In the genomic region with DNA sequence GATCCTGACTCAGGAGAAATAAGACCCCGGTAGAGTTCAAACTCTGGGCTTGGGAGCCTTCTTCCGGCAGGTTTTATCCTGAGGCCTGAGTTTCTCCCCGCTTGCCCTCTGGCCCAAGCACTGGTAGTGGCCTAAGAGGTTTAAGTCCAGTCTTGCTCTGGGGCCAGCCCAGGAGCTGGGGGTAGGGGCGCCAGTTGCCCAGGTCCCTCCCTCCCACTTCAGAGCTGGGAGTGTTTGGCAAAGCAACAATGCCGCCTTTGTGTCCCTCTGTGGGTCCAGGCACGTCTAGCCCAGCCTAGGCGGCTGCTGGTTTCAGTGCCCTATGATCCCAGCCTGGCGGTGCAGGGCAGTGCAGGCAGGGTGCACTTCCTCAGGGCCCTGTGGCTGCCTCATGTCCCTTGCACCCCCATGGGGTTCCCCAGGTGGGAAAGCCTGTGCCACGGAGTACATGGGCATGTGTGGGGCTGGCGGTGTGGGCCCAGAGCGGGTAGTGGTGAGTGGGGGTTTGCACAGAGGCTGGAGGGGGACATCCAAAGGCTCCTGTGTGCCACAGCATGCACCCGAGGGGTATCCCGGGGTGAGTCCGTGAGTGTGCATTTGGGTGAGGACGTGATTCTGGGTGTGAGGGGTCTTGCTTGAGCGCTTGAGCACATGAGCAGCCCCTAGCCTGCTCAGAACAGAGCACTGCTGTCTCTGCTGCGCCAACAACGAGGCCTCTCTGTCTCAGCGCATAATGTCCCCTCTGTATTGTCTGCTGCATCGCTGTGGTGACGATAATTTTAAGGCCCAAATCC, we compare ENCODE assay signal across 12 cellular contexts.
DNase-seq lines count a peak whose midpoint lies in the region; ATAC-seq and TF ChIP-seq lines count a peak whose summit lies in the region.
"Had no signal": no experiment of that assay in that cellular context is flagged by ENCODE, and none has a peak within 500 bp of the region (broad histone marks: within the 10 kb centered on the region; RNA-seq: fewer than 3 reads in every experiment).

No MANE protein-coding gene starts in this region.

- no peaks in the 10 kb centered on the region for H3K79me1 ChIP-seq in trophoblast cell (ENCODE audit: low read length)

- no peak overlapping the region for H2BK120ac ChIP-seq in trophoblast cell (ENCODE audit: insufficient read depth, low read length, poor library complexity)

- H3K36me3 ChIP-seq in Caco-2 (ENCODE audit: control insufficient read depth, insufficient read depth, low read length) (no peaks in the 10 kb centered on the region), trophoblast cell (ENCODE audit: control insufficient read depth in 1 of 2, insufficient read depth in 2 of 2, low read length in 2 of 2) (no peaks in the 10 kb centered on the region), gastrocnemius medialis (no peaks in the 10 kb centered on the region)
- H3K36me3 ChIP-seq: uterus had no signal

- TF ChIP-seq CTCF in Caco-2 (IDR thresholded peaks at IDR 0.05; ENCODE audit: insufficient read depth in 1 of 2, low read depth in 1 of 2, low read length in 1 of 2, severe bottlenecking in 1 of 2, unreplicated experiment in 1 of 2) (no peak), RWPE1 (conservative IDR thresholded peaks at IDR 0.05; ENCODE audit: low read depth) (no peak), gastrocnemius medialis (IDR thresholded peaks at IDR 0.05 in 4 of 5, conservative IDR thresholded peaks at IDR 0.05 in 1 of 5) (no peak)

- no peaks in the 10 kb centered on the region for H3K9me3 ChIP-seq in Caco-2
- H3K9me3 ChIP-seq in trophoblast cell (ENCODE audit: insufficient read depth, low read depth, low read length), result peaks cover 1% of the 10 kb centered on the region
- no peaks in the 10 kb centered on the region for H3K9me3 ChIP-seq in gastrocnemius medialis
- H3K9me3 ChIP-seq: uterus had no signal

- no peak overlapping the region for H2BK5ac ChIP-seq in trophoblast cell (ENCODE audit: low read depth, low read length, poor library complexity)

- WGBS in trophoblast cell (ENCODE audit: extremely low coverage, insufficient coverage, insufficient read length), result no CpG with 5 or more reads among the region's 21 CpGs

- TF ChIP-seq POLR2A in gastrocnemius medialis (IDR thresholded peaks at IDR 0.05), result no peak

- no peak overlapping the region for H2AFZ ChIP-seq in trophoblast cell (ENCODE audit: insufficient read depth, low read length, poor library complexity)

- H2BK12ac ChIP-seq in trophoblast cell (ENCODE audit: low read length), result peak overlapping the region; percentile 15

- H3K27ac ChIP-seq in trophoblast cell (ENCODE audit: low read depth, low read length) (no peak overlapping the region), RWPE1 (no peak overlapping the region), gastrocnemius medialis (no peak overlapping the region)
- H3K27ac ChIP-seq: uterus had no signal

- no peak overlapping the region for H3K18ac ChIP-seq in trophoblast cell (ENCODE audit: low read length)

- H3K4me2 ChIP-seq in trophoblast cell (ENCODE audit: low read length), result no peak overlapping the region

- no peak overlapping the region for H3K9ac ChIP-seq in trophoblast cell (ENCODE audit: low read length)

- no TSS peak for BruUV-seq in Caco-2 (replicated peaks; lab: Mats Ljungman, UMichigan)

- ATAC-seq in gastrocnemius medialis, result no peak
- ATAC-seq in GM21529 (IDR thresholded peaks at IDR 0.05; ENCODE audit: unreplicated experiment), result no peak
- ATAC-seq: naive thymus-derived CD8-positive, alpha-beta T cell had no signal

- H3K27me3 ChIP-seq in Caco-2 (replicated peaks; ENCODE audit: control insufficient read depth, insufficient read depth, low read length) (no peaks in the 10 kb centered on the region), trophoblast cell (ENCODE audit: insufficient read depth, low read length) (no peaks in the 10 kb centered on the region), gastrocnemius medialis (no peaks in the 10 kb centered on the region)
- H3K27me3 ChIP-seq: uterus had no signal

- no peaks in the 10 kb centered on the region for H3K27me3 Mint-ChIP-seq in Caco-2 (ENCODE audit: insufficient read depth, unreplicated experiment)
- H3K27me3 Mint-ChIP-seq: naive thymus-derived CD8-positive, alpha-beta T cell had no signal

- no peaks in the 10 kb centered on the region for H3K4me1 Mint-ChIP-seq in Caco-2 (ENCODE audit: low read depth, unreplicated experiment)

- H3K23ac ChIP-seq in trophoblast cell (ENCODE audit: low read length), result no peak overlapping the region

- no peaks in the 10 kb centered on the region for H3K79me2 ChIP-seq in trophoblast cell (ENCODE audit: control insufficient read depth, insufficient read depth, low read length, poor library complexity)

- H3K9me3 Mint-ChIP-seq in Caco-2 (ENCODE audit: unreplicated experiment), result no peaks in the 10 kb centered on the region
- H3K9me3 Mint-ChIP-seq: naive thymus-derived CD8-positive, alpha-beta T cell had no signal

- H3K27ac Mint-ChIP-seq in Caco-2 (ENCODE audit: unreplicated experiment), result peak overlapping the region; percentile 31
- H3K27ac Mint-ChIP-seq: naive thymus-derived CD8-positive, alpha-beta T cell had no signal

- no peak overlapping the region for H4K12ac ChIP-seq in trophoblast cell (ENCODE audit: low read depth, low read length)

- H3K4me1 ChIP-seq in Caco-2, result peaks cover 3% of the 10 kb centered on the region; the same call in 1 of the 2 replicates
- H3K4me1 ChIP-seq in trophoblast cell (ENCODE audit: control insufficient read depth in 1 of 2, insufficient read depth in 2 of 2, low read length in 2 of 2), result peaks cover 0 to 2% of the 10 kb centered on the region in 2 experiments
- H3K4me1 ChIP-seq in gastrocnemius medialis, result no peaks in the 10 kb centered on the region
- H3K4me1 ChIP-seq: uterus had no signal

- H3K4ac ChIP-seq in trophoblast cell (ENCODE audit: low read depth, low read length), result no peak overlapping the region

- no peak overlapping the region for H3K14ac ChIP-seq in trophoblast cell (ENCODE audit: low read length)

- H3K4me3 ChIP-seq in Caco-2 (ENCODE audit: low read depth, low read length) (no peak overlapping the region), trophoblast cell (ENCODE audit: low read depth, low read length) (no peak overlapping the region), gastrocnemius medialis (no peak overlapping the region)
- H3K4me3 ChIP-seq: uterus had no signal

- CTCF ChIA-PET in Caco-2 (lab: Charles Lee) (no interaction called here), RWPE1 (lab: Yijun Ruan, JAX) (no interaction called here)

- DNase-seq in Caco-2 (peak in 1 of 2 experiments; percentile 71), SW480 (ENCODE audit: low spot score) (peak; percentile 88), hippocampal formation (lab: John Stamatoyannopoulos, UW) (peak; percentile 92 to 95), trophoblast cell (no peak), DMS114 treated with DMSO at 0.1 percent for 48 hours (lab: John Stamatoyannopoulos, UW; ENCODE audit: unreplicated experiment) (no peak), RWPE1 (ENCODE audit: low spot score) (no peak), gastrocnemius medialis (no peak)
- DNase-seq: glutamatergic neuron, NCI-H146, uterus had no signal

- peak overlapping the region; percentile 45 for H2AK5ac ChIP-seq in trophoblast cell (ENCODE audit: low read length)

- no peak overlapping the region for H4K8ac ChIP-seq in trophoblast cell (ENCODE audit: low read depth, low read length)

- no peaks in the 10 kb centered on the region for H3K36me3 Mint-ChIP-seq in Caco-2 (ENCODE audit: insufficient read depth, unreplicated experiment)
- H3K36me3 Mint-ChIP-seq: naive thymus-derived CD8-positive, alpha-beta T cell had no signal

- POLR2A ChIA-PET in Caco-2 (lab: Charles Lee), result no interaction called here
- POLR2A ChIA-PET in RWPE1 (lab: Yijun Ruan, JAX; ENCODE audit: low non-redundant PET), result no interaction called here

- intact Hi-C loops in Caco-2 (cut with micrococcal nuclease; ENCODE audit: unreplicated experiment), result no loop called here
- intact Hi-C loops in gastrocnemius medialis (cut with DNase I; ENCODE audit: low total_unique reads), result no loop called here

- in situ Hi-C loops in gastrocnemius medialis (cut with MboI; ENCODE audit: low sequenced_read_pairs in 4 of 4), result no loop called here

- H4K91ac ChIP-seq in trophoblast cell (ENCODE audit: low read depth, low read length), result no peak overlapping the region

- no peak overlapping the region for H3K4me3 Mint-ChIP-seq in Caco-2 (ENCODE audit: unreplicated experiment)
- H3K4me3 Mint-ChIP-seq: naive thymus-derived CD8-positive, alpha-beta T cell had no signal

Comparison
In these comparisons a context has a peak if more than half of its experiments do, and no peak if none do; other contexts are left out.
1. DNase-seq: peak in SW480 (single experiment) and hippocampal formation (2 of 2); none in trophoblast cell (0 of 2), DMS114 treated with DMSO at 0.1 percent for 48 hours (single experiment), RWPE1 (single experiment) and gastrocnemius medialis (0 of 2).